ENCODE assay signal across 11 cellular contexts in the genomic region with DNA sequence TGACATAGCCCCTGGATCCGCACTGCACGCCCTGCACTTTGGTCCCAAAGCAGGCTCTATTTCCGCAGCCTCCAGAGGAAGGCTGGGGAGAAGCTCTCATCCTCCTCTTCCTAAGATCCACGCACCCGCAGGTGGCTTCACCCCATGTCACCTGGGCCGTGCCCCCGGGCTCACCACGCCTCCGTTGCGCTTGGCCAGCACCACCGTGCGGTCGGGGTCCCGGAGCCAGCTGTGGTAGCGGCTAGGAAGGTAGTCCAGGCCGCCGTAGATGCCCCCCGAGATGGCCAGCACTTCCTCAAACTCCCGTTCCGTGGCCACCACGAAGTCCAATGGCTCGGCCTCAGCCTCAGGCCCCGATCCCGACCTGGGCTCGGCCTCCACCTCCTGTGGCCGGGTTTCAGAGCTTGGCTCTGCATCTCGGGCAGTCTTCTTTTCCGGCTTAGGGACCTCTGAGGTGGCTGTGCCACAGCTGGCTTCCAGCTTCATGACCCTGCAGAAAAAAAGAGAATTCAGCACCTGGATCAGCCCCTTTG. TPM values are rescaled to one million over a fixed set of nuclear protein-coding genes. Genes with fewer than 3 reads are reported as not detected.
DNase-seq lines count a peak whose midpoint lies in the region; ATAC-seq and TF ChIP-seq lines count a peak whose summit lies in the region.
"Had no signal": no experiment of that assay in that cellular context is flagged by ENCODE, and none has a peak within 500 bp of the region (broad histone marks: within the 10 kb centered on the region; RNA-seq: fewer than 3 reads in every experiment).

No MANE protein-coding gene starts in this region.

- H3K4me1 ChIP-seq in iPS DF 6.9 (ENCODE audit: control insufficient read depth, insufficient read depth, low read length), result peaks cover 17% of the 10 kb centered on the region
- peaks cover 52% of the 10 kb centered on the region for H3K4me1 ChIP-seq in effector memory CD4-positive, alpha-beta T cell (ENCODE audit: control insufficient read depth, insufficient read depth, low read length, poor library complexity, severe bottlenecking)

- WGBS in iPS DF 6.9 (ENCODE audit: insufficient coverage, insufficient read length), result no CpG with 5 or more reads among the region's 28 CpGs

- no peak overlapping the region for H3K27ac ChIP-seq in iPS DF 6.9 (ENCODE audit: low read length)
- no peak overlapping the region for H3K27ac ChIP-seq in effector memory CD4-positive, alpha-beta T cell (ENCODE audit: insufficient read depth, low read length, poor library complexity, severe bottlenecking)
- H3K27ac ChIP-seq: cardiac muscle cell, psoas muscle had no signal

- no peak for TF ChIP-seq CTCF in WTC11 (IDR thresholded peaks at IDR 0.05)

- no peaks in the 10 kb centered on the region for H3K36me3 Mint-ChIP-seq in stimulated activated naive CD8-positive, alpha-beta T cell treated with anti-CD3 and anti-CD28 coated beads, Interleukin-15, Interleukin-2, amounts not matched to agents 100 ng/mL and 50 ng/mL, for 24 hours (ENCODE audit: low read depth)
- no peaks in the 10 kb centered on the region for H3K36me3 Mint-ChIP-seq in WTC11

- peaks cover 48% of the 10 kb centered on the region for H3K4me1 Mint-ChIP-seq in stimulated activated naive CD8-positive, alpha-beta T cell treated with anti-CD3 and anti-CD28 coated beads, Interleukin-15, Interleukin-2, amounts not matched to agents 100 ng/mL and 50 ng/mL, for 24 hours (ENCODE audit: low read depth)
- H3K4me1 Mint-ChIP-seq in WTC11, result peaks cover 37% of the 10 kb centered on the region

- peak overlapping the region; percentile 18 for H3K4me3 Mint-ChIP-seq in stimulated activated naive CD8-positive, alpha-beta T cell treated with anti-CD3 and anti-CD28 coated beads, Interleukin-15, Interleukin-2, amounts not matched to agents 100 ng/mL and 50 ng/mL, for 24 hours
- peak overlapping the region; percentile 74 for H3K4me3 Mint-ChIP-seq in WTC11

- H3K27me3 Mint-ChIP-seq in stimulated activated naive CD8-positive, alpha-beta T cell treated with anti-CD3 and anti-CD28 coated beads, Interleukin-15, Interleukin-2, amounts not matched to agents 100 ng/mL and 50 ng/mL, for 24 hours, result peaks cover 85% of the 10 kb centered on the region
- H3K27me3 Mint-ChIP-seq in WTC11 (ENCODE audit: low read depth), result peaks cover 100% of the 10 kb centered on the region

- H3K9me3 Mint-ChIP-seq in stimulated activated naive CD8-positive, alpha-beta T cell treated with anti-CD3 and anti-CD28 coated beads, Interleukin-15, Interleukin-2, amounts not matched to agents 100 ng/mL and 50 ng/mL, for 24 hours, result no peaks in the 10 kb centered on the region
- H3K9me3 Mint-ChIP-seq in WTC11, result no peaks in the 10 kb centered on the region

- no peaks in the 10 kb centered on the region for H3K9me3 ChIP-seq in iPS DF 6.9 (ENCODE audit: control insufficient read depth, insufficient read depth, low read length)
- H3K9me3 ChIP-seq in effector memory CD4-positive, alpha-beta T cell (ENCODE audit: control insufficient read depth, low read length), result no peaks in the 10 kb centered on the region
- H3K9me3 ChIP-seq: psoas muscle had no signal

- ATAC-seq in stimulated activated naive CD8-positive, alpha-beta T cell treated with anti-CD3 and anti-CD28 coated beads, Interleukin-15, Interleukin-2, amounts not matched to agents 100 U/mL and 50 U/mL, for 24 hours, result no peak
- no peak; the same call in 1 of the 2 replicates for ATAC-seq in WTC11
- ATAC-seq in HG02840 (IDR thresholded peaks at IDR 0.05; ENCODE audit: low FRiP score, unreplicated experiment), result no peak
- no peak for ATAC-seq in GM21825 (IDR thresholded peaks at IDR 0.05; ENCODE audit: unreplicated experiment)
- ATAC-seq in HG02642 (IDR thresholded peaks at IDR 0.05; ENCODE audit: poor library complexity, unreplicated experiment), result no peak

- H3K4me3 ChIP-seq in iPS DF 6.9 (ENCODE audit: low read length), result peak overlapping the region; percentile 42; the same call in 1 of the 2 replicates
- H3K4me3 ChIP-seq in effector memory CD4-positive, alpha-beta T cell (ENCODE audit: insufficient read depth, low read depth, low read length, poor library complexity, severe bottlenecking), result no peak overlapping the region

- H3K36me3 ChIP-seq in iPS DF 6.9 (ENCODE audit: control insufficient read depth, insufficient read depth, low read length), result no peaks in the 10 kb centered on the region; the same call in 1 of the 2 replicates
- H3K36me3 ChIP-seq in effector memory CD4-positive, alpha-beta T cell (ENCODE audit: control insufficient read depth, insufficient read depth, low read length), result no peaks in the 10 kb centered on the region
- H3K36me3 ChIP-seq: cardiac muscle cell had no signal

- peaks cover 54% of the 10 kb centered on the region for H3K27me3 ChIP-seq in iPS DF 6.9 (ENCODE audit: control insufficient read depth, insufficient read depth, low read length)
- H3K27me3 ChIP-seq in effector memory CD4-positive, alpha-beta T cell (replicated peaks; ENCODE audit: control insufficient read depth, insufficient read depth, low read length, poor library complexity, severe bottlenecking), result peaks cover 88% of the 10 kb centered on the region

- H3K27ac Mint-ChIP-seq in stimulated activated naive CD8-positive, alpha-beta T cell treated with anti-CD3 and anti-CD28 coated beads, Interleukin-15, Interleukin-2, amounts not matched to agents 100 ng/mL and 50 ng/mL, for 24 hours, result no peak overlapping the region
- H3K27ac Mint-ChIP-seq in WTC11, result no peak overlapping the region

- POLR2A ChIA-PET in WTC11 (lab: Charles Lee), result interaction anchor here (0.6 to 2.2 kb wide), 7 partner anchors 8 to 490 kb away, joined by 3 to 14 read pairs (median 4); a partner anchor contains a TSS

- no peak for DNase-seq in stimulated activated naive CD8-positive, alpha-beta T cell treated with anti-CD3 and anti-CD28 coated beads, Interleukin-15, Interleukin-2, amounts not matched to agents 100 U/mL and 50 U/mL, for 24 hours
- DNase-seq in WTC11 (ENCODE audit: low spot score) (peak; percentile 41), iPS DF 6.9 (ENCODE audit: low read depth, low spot score) (no peak)
- DNase-seq in effector memory CD4-positive, alpha-beta T cell, result no peak
- DNase-seq: hypothalamus, psoas muscle had no signal

- CTCF ChIA-PET in WTC11 (lab: Charles Lee), result interaction anchor here (0.6 to 6.9 kb wide), 22 partner anchors 9 to 338 kb away, joined by 3 to 86 read pairs (median 8); a partner anchor contains a TSS

TF ChIP-seq in WTC11, 78 proteins besides CTCF, POLR2A, EP300 and RAD21:
- TF ChIP-seq ETV6 (CRISPR knock-in tag; IDR thresholded peaks at IDR 0.05) (no peak), CBFB (CRISPR knock-in tag; IDR thresholded peaks at IDR 0.05; ENCODE audit: low read depth) (0 out of 2 replicates have a peak, but pooled peaks have one; percentile 65)
- TF ChIP-seq, protein P1, sequence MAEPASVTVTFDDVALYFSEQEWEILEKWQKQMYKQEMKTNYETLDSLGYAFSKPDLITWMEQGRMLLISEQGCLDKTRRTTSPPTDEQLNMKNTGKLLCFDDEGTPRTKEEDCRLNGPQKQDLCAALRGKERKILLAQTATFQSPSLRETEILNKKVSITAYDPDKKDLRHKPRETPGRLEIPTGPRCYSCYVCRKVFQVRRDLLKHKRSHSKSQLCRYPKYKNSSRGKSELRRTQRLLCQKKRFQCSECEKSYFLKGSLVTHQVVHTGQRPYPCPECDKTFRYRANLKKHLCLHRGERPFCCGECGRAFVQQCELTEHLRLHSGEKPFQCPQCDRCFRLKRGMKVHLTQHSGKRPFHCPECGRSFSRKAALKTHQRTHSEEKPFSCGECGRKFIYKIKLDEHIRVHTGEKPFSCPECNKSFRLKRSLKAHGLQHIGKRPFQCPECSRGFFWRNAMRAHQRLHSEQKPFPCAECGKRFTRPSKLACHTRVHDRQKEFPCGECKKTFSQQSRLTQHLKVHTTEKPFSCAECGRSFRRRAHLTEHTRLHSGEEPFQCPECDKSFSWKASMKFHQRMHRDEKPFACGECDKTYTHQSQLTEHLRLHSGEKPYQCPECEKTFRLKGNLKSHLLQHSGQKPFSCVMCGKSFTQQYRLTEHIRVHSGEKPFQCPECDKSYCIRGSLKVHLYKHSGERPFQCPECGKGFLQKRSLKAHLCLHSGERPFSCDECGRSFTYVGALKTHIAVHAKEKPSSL (CRISPR knock-in tag; conservative IDR thresholded peaks at IDR 0.05), result no peak
- TF ChIP-seq, protein P2, sequence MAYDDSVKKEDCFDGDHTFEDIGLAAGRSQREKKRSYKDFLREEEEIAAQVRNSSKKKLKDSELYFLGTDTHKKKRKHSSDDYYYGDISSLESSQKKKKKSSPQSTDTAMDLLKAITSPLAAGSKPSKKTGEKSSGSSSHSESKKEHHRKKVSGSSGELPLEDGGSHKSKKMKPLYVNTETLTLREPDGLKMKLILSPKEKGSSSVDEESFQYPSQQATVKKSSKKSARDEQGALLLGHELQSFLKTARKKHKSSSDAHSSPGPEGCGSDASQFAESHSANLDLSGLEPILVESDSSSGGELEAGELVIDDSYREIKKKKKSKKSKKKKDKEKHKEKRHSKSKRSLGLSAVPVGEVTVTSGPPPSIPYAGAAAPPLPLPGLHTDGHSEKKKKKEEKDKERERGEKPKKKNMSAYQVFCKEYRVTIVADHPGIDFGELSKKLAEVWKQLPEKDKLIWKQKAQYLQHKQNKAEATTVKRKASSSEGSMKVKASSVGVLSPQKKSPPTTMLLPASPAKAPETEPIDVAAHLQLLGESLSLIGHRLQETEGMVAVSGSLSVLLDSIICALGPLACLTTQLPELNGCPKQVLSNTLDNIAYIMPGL (CRISPR knock-in tag; IDR thresholded peaks at IDR 0.05), result no peak

RNA-seq across cellular contexts. Expression of a gene that starts 5.7 kb away (rescaled TPM):
- 0.32 to 0.62 TPM (median 0.39 TPM) in 3 replicates for total RNA-seq in WTC11 (2021)
- total RNA-seq: psoas muscle had no signal

RNA-seq across cellular contexts. Expression of a gene that starts 9.0 kb away (rescaled TPM):
- total RNA-seq in WTC11 (2021), result 5.2 to 6.4 TPM (median 5.6 TPM) in 3 replicates

RNA-seq across cellular contexts. Expression of a gene that starts 20.1 kb away (rescaled TPM):
- 60.7 to 80.0 TPM (median 78.2 TPM) in 3 replicates for total RNA-seq in WTC11 (2021)

RNA-seq across cellular contexts. Expression of a gene that starts 26.4 kb away (rescaled TPM):
- 0.81 to 0.92 TPM (median 0.82 TPM) in 3 replicates for total RNA-seq in WTC11 (2021)
- total RNA-seq: cardiac muscle cell, psoas muscle had no signal

RNA-seq across cellular contexts. Expression of a gene that starts 43.0 kb away (rescaled TPM):
- 45.3 to 48.3 TPM (median 48.1 TPM) in 3 replicates for total RNA-seq in WTC11 (2021)
